20 cellular contexts compared by ENCODE assay signal in the genomic region with DNA sequence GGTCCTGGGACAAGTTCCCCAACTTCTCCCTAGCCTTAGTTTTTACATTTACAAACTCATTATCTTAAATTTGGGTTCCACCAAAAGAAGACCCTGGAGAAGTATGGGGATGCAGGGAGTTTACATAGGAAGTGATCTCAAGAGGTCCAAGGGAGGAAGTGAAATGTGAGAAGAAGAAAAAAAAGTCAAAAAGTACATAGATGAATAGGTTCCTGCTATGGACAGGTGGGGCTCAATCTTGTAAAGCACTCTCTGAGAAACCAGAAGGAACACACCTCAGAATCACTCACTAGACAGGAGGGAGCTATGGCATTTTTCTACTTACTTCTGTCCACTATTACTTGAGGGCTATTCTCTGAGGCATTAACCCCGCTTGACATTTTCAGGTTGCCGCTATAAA. TPM values are rescaled to one million over a fixed set of nuclear protein-coding genes. Genes with fewer than 3 reads are reported as not detected.
DNase-seq lines count a peak whose midpoint lies in the region; ATAC-seq, FAIRE-seq and TF ChIP-seq lines count a peak whose summit lies in the region.
"Had no signal": no experiment of that assay in that cellular context is flagged by ENCODE, and none has a peak within 500 bp of the region (broad histone marks: within the 10 kb centered on the region; RNA-seq: fewer than 3 reads in every experiment).

No MANE protein-coding gene starts in this region.

- ATAC-seq in GM18858 (IDR thresholded peaks at IDR 0.05; ENCODE audit: unreplicated experiment) (peak; percentile 58), GM21390 (IDR thresholded peaks at IDR 0.05; ENCODE audit: unreplicated experiment) (peak; percentile 53), HG02885 (IDR thresholded peaks at IDR 0.05; ENCODE audit: poor library complexity, unreplicated experiment) (peak; percentile 71)
- no peak for ATAC-seq in stimulated activated memory B cell treated with anti-CD40 and anti-IgM and Interleukin-4, amounts not matched to agents 10 μg/mL and 1 μg/mL and 100 μg/mL, for 72 hours
- ATAC-seq: gastrocnemius medialis; GM23338; natural killer cell treated with Interleukin-12 subunit alpha and Interleukin-12 subunit beta and Interleukin-15 and Interleukin-18, amount 100 ng/mL, for 72 hours; SK-N-SH treated with all-trans-retinoic acid at 6 μM for 48 hours had no signal

- no peaks in the 10 kb centered on the region for H3K36me3 ChIP-seq in astrocyte (ENCODE audit: insufficient read depth, low read length)
- H3K36me3 ChIP-seq: cardiac muscle cell, gastrocnemius medialis, vagina had no signal

- no peaks in the 10 kb centered on the region for H3K79me2 ChIP-seq in astrocyte (ENCODE audit: insufficient read depth, low read length)
- H3K79me2 ChIP-seq: parathyroid adenoma had no signal

- no peaks in the 10 kb centered on the region for H4K20me1 ChIP-seq in astrocyte (ENCODE audit: insufficient read depth, low read length)

- no peaks in the 10 kb centered on the region for H3K36me3 Mint-ChIP-seq in astrocyte (ENCODE audit: low read depth, unreplicated experiment)
- no peaks in the 10 kb centered on the region for H3K36me3 Mint-ChIP-seq in stimulated activated memory B cell treated with anti-CD40 and anti-IgM and Interleukin-4, amounts not matched to agents 10 μg/mL and 1 μg/mL and 100 μg/mL, for 72 hours
- H3K36me3 Mint-ChIP-seq: CD8-positive, alpha-beta memory T cell; natural killer cell treated with Interleukin-12 subunit alpha and Interleukin-12 subunit beta and Interleukin-15 and Interleukin-18, amount 100 ng/mL, for 72 hours had no signal

- no peaks in the 10 kb centered on the region for H3K9me3 ChIP-seq in astrocyte (ENCODE audit: insufficient read depth, low read depth, low read length)
- H3K9me3 ChIP-seq: gastrocnemius medialis, vagina had no signal

- no peaks in the 10 kb centered on the region for H3K4me1 Mint-ChIP-seq in astrocyte (ENCODE audit: low read depth, unreplicated experiment)
- H3K4me1 Mint-ChIP-seq in stimulated activated memory B cell treated with anti-CD40 and anti-IgM and Interleukin-4, amounts not matched to agents 10 μg/mL and 1 μg/mL and 100 μg/mL, for 72 hours, result peaks cover 8% of the 10 kb centered on the region
- H3K4me1 Mint-ChIP-seq: GM23338 had no signal

- no peak overlapping the region for H3K4me3 Mint-ChIP-seq in astrocyte (ENCODE audit: unreplicated experiment)
- H3K4me3 Mint-ChIP-seq in stimulated activated memory B cell treated with anti-CD40 and anti-IgM and Interleukin-4, amounts not matched to agents 10 μg/mL and 1 μg/mL and 100 μg/mL, for 72 hours, result no peak overlapping the region
- H3K4me3 Mint-ChIP-seq: CD8-positive, alpha-beta memory T cell; GM23338; natural killer cell treated with Interleukin-12 subunit alpha and Interleukin-12 subunit beta and Interleukin-15 and Interleukin-18, amount 100 ng/mL, for 72 hours had no signal

- no peak overlapping the region for H3K4me3 ChIP-seq in astrocyte (ENCODE audit: insufficient read depth, low read depth, low read length)
- H3K4me3 ChIP-seq: cardiac muscle cell, dorsolateral prefrontal cortex, gastrocnemius medialis, GM23338, vagina had no signal

- H3K27ac Mint-ChIP-seq in astrocyte (ENCODE audit: unreplicated experiment), result no peak overlapping the region
- H3K27ac Mint-ChIP-seq in stimulated activated memory B cell treated with anti-CD40 and anti-IgM and Interleukin-4, amounts not matched to agents 10 μg/mL and 1 μg/mL and 100 μg/mL, for 72 hours, result no peak overlapping the region
- H3K27ac Mint-ChIP-seq: activated T-helper 2 cell treated with anti-CD3 and anti-CD28 coated beads, Interferon-gamma antibody, Interleukin-2, Interleukin-4, amounts not matched to agents 10 μg/mL and 5 μg/mL and 100 μg/mL, durations not matched to agents 14 hours and 24 hours and 36 hours; CD8-positive, alpha-beta memory T cell; GM23338; natural killer cell treated with Interleukin-12 subunit alpha and Interleukin-12 subunit beta and Interleukin-15 and Interleukin-18, amount 100 ng/mL, for 72 hours had no signal

- H2AFZ ChIP-seq in astrocyte (ENCODE audit: low read depth, low read length), result no peak overlapping the region
- H2AFZ ChIP-seq: GM23338, parathyroid adenoma had no signal

- no peaks in the 10 kb centered on the region for H3K9me3 Mint-ChIP-seq in astrocyte (ENCODE audit: unreplicated experiment)
- no peaks in the 10 kb centered on the region for H3K9me3 Mint-ChIP-seq in stimulated activated memory B cell treated with anti-CD40 and anti-IgM and Interleukin-4, amounts not matched to agents 10 μg/mL and 1 μg/mL and 100 μg/mL, for 72 hours
- H3K9me3 Mint-ChIP-seq: activated T-helper 2 cell treated with anti-CD3 and anti-CD28 coated beads, Interferon-gamma antibody, Interleukin-2, Interleukin-4, amounts not matched to agents 10 μg/mL and 5 μg/mL and 100 μg/mL, durations not matched to agents 14 hours and 24 hours and 36 hours; CD8-positive, alpha-beta memory T cell; GM23338 had no signal

- DNase-seq in astrocyte (ENCODE audit: low read depth), result no peak
- DNase-seq in RPMI8226, result no peak
- no peak for DNase-seq in dermis blood vessel endothelial cell
- DNase-seq: activated CD4-positive, CD25-positive, alpha-beta regulatory T cell treated with anti-CD3 and anti-CD28 coated beads, Interleukin-2, amount 50 U/mL, for 72 hours; CD8-positive, alpha-beta memory T cell; dorsolateral prefrontal cortex; gastrocnemius medialis; NCI-H1436 treated with DMSO at 0.1 percent for 48 hours; NCI-H82 had no signal

- peak; percentile 72 for FAIRE-seq in astrocyte (lab: Jason Lieb, UNC)

- H3K4me1 ChIP-seq in astrocyte (ENCODE audit: insufficient read depth, low read length), result no peaks in the 10 kb centered on the region
- H3K4me1 ChIP-seq: gastrocnemius medialis, parathyroid adenoma, vagina had no signal

- no peak overlapping the region for H3K27ac ChIP-seq in astrocyte (ENCODE audit: low read depth, low read length)
- H3K27ac ChIP-seq: cardiac muscle cell, dorsolateral prefrontal cortex, gastrocnemius medialis, parathyroid adenoma, vagina had no signal

- no peaks in the 10 kb centered on the region for H3K27me3 Mint-ChIP-seq in astrocyte (ENCODE audit: low read depth, unreplicated experiment)
- H3K27me3 Mint-ChIP-seq in stimulated activated memory B cell treated with anti-CD40 and anti-IgM and Interleukin-4, amounts not matched to agents 10 μg/mL and 1 μg/mL and 100 μg/mL, for 72 hours, result no peaks in the 10 kb centered on the region

- H3K27me3 ChIP-seq in astrocyte (ENCODE audit: insufficient read depth, low read length), result no peaks in the 10 kb centered on the region
- H3K27me3 ChIP-seq: cardiac muscle cell, gastrocnemius medialis, vagina had no signal

- no peak overlapping the region for H3K4me2 ChIP-seq in astrocyte (ENCODE audit: low read length)
- H3K4me2 ChIP-seq: GM23338 had no signal

- TF ChIP-seq CTCF in astrocyte (IDR thresholded peaks at IDR 0.05; ENCODE audit: insufficient read depth, low read depth, low read length), result no peak

- H3K9ac ChIP-seq in astrocyte (ENCODE audit: low read length), result no peak overlapping the region
- H3K9ac ChIP-seq: parathyroid adenoma had no signal

RNA-seq across cellular contexts. Expression of gene ARHGAP6, which starts 56.6 kb away (rescaled TPM):
- total RNA-seq in astrocyte (0.22 and 0.30 TPM in 2 replicates), dermis blood vessel endothelial cell (0.17 and 0.19 TPM in 2 replicates)
- total RNA-seq: activated T-helper 2 cell treated with anti-CD3 and anti-CD28 coated beads, Interferon-gamma antibody, Interleukin-2, Interleukin-4, amounts not matched to agents 10 μg/mL and 5 μg/mL and 100 μg/mL, durations not matched to agents 14 hours and 24 hours and 36 hours; CD8-positive, alpha-beta memory T cell had no signal
